Comparison of ENCODE assay signal across 1 cellular context in genomic region chr11:75814686-75815344, GRCh38.
TF ChIP-seq lines count a peak whose summit lies in the region.

Gene UVRAG (plus strand): TSS chr11:75815210. CDS start chr11:75815408, 198 bp downstream.

TF ChIP-seq in GM12878, 131 proteins besides CTCF, POLR2A, EP300 and RAD21 (continued from another document):
- TF ChIP-seq E2F8 (IDR thresholded peaks at IDR 0.05; ENCODE audit: low read depth, partially characterized antibody) (no peak), FOXM1 (IDR thresholded peaks at IDR 0.05; ENCODE audit: low read depth, low read length) (no peak; the same call in 1 of the 2 replicates), FOXK2 (IDR thresholded peaks at IDR 0.05) (no peak), CHD2 (IDR thresholded peaks at IDR 0.05; ENCODE audit: borderline replicate concordance, low read depth, low read length) (peak; percentile 96), BMI1 (IDR thresholded peaks at IDR 0.05; ENCODE audit: borderline replicate concordance) (peak; percentile 99), MEF2B (IDR thresholded peaks at IDR 0.05; ENCODE audit: partially characterized antibody, poor library complexity, severe bottlenecking) (peak; percentile 87), USF2 (IDR thresholded peaks at IDR 0.05; ENCODE audit: borderline replicate concordance, low read depth, low read length) (peak; percentile 99), TAF1 (IDR thresholded peaks at IDR 0.05; ENCODE audit: borderline replicate concordance, low read depth, low read length) (peak; percentile 85; the same call in 1 of the 2 replicates), HDGF (IDR thresholded peaks at IDR 0.05) (no peak), TCF7 (IDR thresholded peaks at IDR 0.05; ENCODE audit: borderline replicate concordance) (no peak), BCL3 (IDR thresholded peaks at IDR 0.05; ENCODE audit: borderline replicate concordance, insufficient read depth, low read depth, low read length, poor library complexity, severe bottlenecking) (no peak), ZNF24 (IDR thresholded peaks at IDR 0.05) (no peak), ZBTB4 (CRISPR knock-in tag; IDR thresholded peaks at IDR 0.05) (no peak), NFYA (IDR thresholded peaks at IDR 0.05; ENCODE audit: borderline replicate concordance, low read depth, low read length) (peak; percentile 49; the same call in 1 of the 2 replicates), BCL11A (IDR thresholded peaks at IDR 0.05; ENCODE audit: low read depth, low read length) (0 out of 2 replicates have a peak, but pooled peaks have one; percentile 10), BHLHE40 (IDR thresholded peaks at IDR 0.05; ENCODE audit: borderline replicate concordance in 1 of 2, low read depth in 2 of 2, low read length in 1 of 2) (peak; percentile 99), CREB1 (IDR thresholded peaks at IDR 0.05; ENCODE audit: low read depth) (peak; percentile 79), SREBF1 (IDR thresholded peaks at IDR 0.05; ENCODE audit: low read length) (peak; percentile 78), ZSCAN29 (IDR thresholded peaks at IDR 0.05) (no peak)
